Comparison of ENCODE assay signal across 23 cellular contexts in genomic region chr14:34863844-34864243, GRCh38. TPM values are rescaled to one million over a fixed set of nuclear protein-coding genes. Genes with fewer than 3 reads are reported as not detected.
DNase-seq lines count a peak whose midpoint lies in the region; ATAC-seq and TF ChIP-seq lines count a peak whose summit lies in the region.
"Had no signal": no experiment of that assay in that cellular context is flagged by ENCODE, and none has a peak within 500 bp of the region (broad histone marks: within the 10 kb centered on the region; RNA-seq: fewer than 3 reads in every experiment).

No MANE protein-coding gene starts in this region.

- H3K27me3 ChIP-seq in neutrophil, result no peaks in the 10 kb centered on the region
- H3K27me3 ChIP-seq: BE2C, BLaER1 had no signal

- H3K9me3 Mint-ChIP-seq in WTC11, result no peaks in the 10 kb centered on the region
- H3K9me3 Mint-ChIP-seq in activated CD4-positive, alpha-beta memory T cell treated with anti-CD3 and anti-CD28 coated beads for 36 hours, result no peaks in the 10 kb centered on the region
- H3K9me3 Mint-ChIP-seq: CD14-positive monocyte; CD4-positive, alpha-beta memory T cell; CD4-positive, CD25-positive, alpha-beta regulatory T cell had no signal

- no peak overlapping the region for H3K27ac Mint-ChIP-seq in WTC11
- no peak overlapping the region for H3K27ac Mint-ChIP-seq in activated CD4-positive, alpha-beta memory T cell treated with anti-CD3 and anti-CD28 coated beads for 36 hours
- H3K27ac Mint-ChIP-seq: CD8-positive, alpha-beta memory T cell had no signal

- no peak for DNase-seq in WTC11 (ENCODE audit: low spot score)
- no peak for DNase-seq in activated CD4-positive, alpha-beta memory T cell treated with anti-CD3 and anti-CD28 coated beads for 36 hours
- DNase-seq: 8988T; ACHN; BE2C; C1 segment of cervical spinal cord; CD4-positive, alpha-beta memory T cell; CD4-positive, CD25-positive, alpha-beta regulatory T cell; CD8-positive, alpha-beta memory T cell; COR-L47; DMS 273 treated with DMSO at 0.1 percent for 48 hours; DMS153; DMS53; DMS79; DND-41; EL; GDM1 had no signal

- H3K36me3 ChIP-seq in HEK293 (ENCODE audit: control insufficient read depth in 2 of 2, insufficient read depth in 1 of 2, low read length in 2 of 2) (peaks cover 43 to 46% of the 10 kb centered on the region in 2 experiments), neutrophil (peaks cover 36% of the 10 kb centered on the region)

- peaks cover under 1% of the 10 kb centered on the region for H3K36me3 Mint-ChIP-seq in WTC11
- peaks cover 23% of the 10 kb centered on the region for H3K36me3 Mint-ChIP-seq in activated CD4-positive, alpha-beta memory T cell treated with anti-CD3 and anti-CD28 coated beads for 36 hours

- H3K27ac ChIP-seq in HEK293 (ENCODE audit: extremely low read depth, low read depth, low read length), result no peak overlapping the region
- H3K27ac ChIP-seq in neutrophil, result peak overlapping the region; percentile 18
- H3K27ac ChIP-seq: BLaER1 had no signal

- H3K9me3 ChIP-seq in HEK293 (ENCODE audit: control insufficient read depth, insufficient read depth, low read depth, low read length) (no peaks in the 10 kb centered on the region), neutrophil (no peaks in the 10 kb centered on the region)
- H3K9me3 ChIP-seq: BE2C, BLaER1 had no signal

- ATAC-seq in WTC11, result no peak
- ATAC-seq in HG03521 (IDR thresholded peaks at IDR 0.05; ENCODE audit: unreplicated experiment), result no peak
- ATAC-seq: GM12878 had no signal

- H3K27me3 Mint-ChIP-seq in WTC11 (ENCODE audit: low read depth), result no peaks in the 10 kb centered on the region
- no peaks in the 10 kb centered on the region for H3K27me3 Mint-ChIP-seq in activated CD4-positive, alpha-beta memory T cell treated with anti-CD3 and anti-CD28 coated beads for 36 hours
- H3K27me3 Mint-ChIP-seq: CD4-positive, alpha-beta memory T cell; CD4-positive, CD25-positive, alpha-beta regulatory T cell had no signal

- TF ChIP-seq CTCF in HEK293 (tag by site-specific recombination; IDR thresholded peaks at IDR 0.05), result no peak
- no peak for TF ChIP-seq CTCF in WTC11 (IDR thresholded peaks at IDR 0.05)
- no peak for TF ChIP-seq CTCF in neutrophil (IDR thresholded peaks at IDR 0.05)

- H3K4me3 ChIP-seq in HEK293 (ENCODE audit: low read depth, low read length), result no peak overlapping the region
- no peak overlapping the region for H3K4me3 ChIP-seq in neutrophil (ENCODE audit: low read depth in 1 of 2, low read length in 1 of 2)
- H3K4me3 ChIP-seq: BLaER1, GM12878 had no signal

- CTCF ChIA-PET in HEK293 (lab: Yijun Ruan, JAX) (no interaction called here), WTC11 (lab: Charles Lee) (no interaction called here)
- CTCF ChIA-PET in activated CD4-positive, alpha-beta memory T cell treated with anti-CD3 and anti-CD28 coated beads for 36 hours (lab: Charles Lee), result no interaction called here

- POLR2A ChIA-PET in HEK293 (lab: Yijun Ruan, JAX) (no interaction called here), WTC11 (lab: Charles Lee) (interaction anchor here (0.8 kb wide), 1 partner anchor 11 kb away, joined by 3 read pairs; the partner anchor contains the start of gene BAZ1A)
- POLR2A ChIA-PET in activated CD4-positive, alpha-beta memory T cell treated with anti-CD3 and anti-CD28 coated beads for 36 hours (lab: Charles Lee), result interaction anchor here (0.6 kb wide), 1 partner anchor 12 kb away, joined by 3 read pairs; no protein-coding TSS in a partner anchor

- H3K4me3 Mint-ChIP-seq in WTC11, result no peak overlapping the region
- H3K4me3 Mint-ChIP-seq in activated CD4-positive, alpha-beta memory T cell treated with anti-CD3 and anti-CD28 coated beads for 36 hours, result no peak overlapping the region
- H3K4me3 Mint-ChIP-seq: CD14-positive monocyte; CD4-positive, alpha-beta memory T cell; CD4-positive, CD25-positive, alpha-beta regulatory T cell had no signal

- intact Hi-C loops in activated CD4-positive, alpha-beta memory T cell treated with anti-CD3 and anti-CD28 coated beads for 36 hours (cut with micrococcal nuclease), result no loop called here

- no peaks in the 10 kb centered on the region for H3K4me1 Mint-ChIP-seq in WTC11
- peaks cover 33% of the 10 kb centered on the region for H3K4me1 Mint-ChIP-seq in activated CD4-positive, alpha-beta memory T cell treated with anti-CD3 and anti-CD28 coated beads for 36 hours (ENCODE audit: low read depth)
- H3K4me1 Mint-ChIP-seq: CD14-positive monocyte had no signal

- no peaks in the 10 kb centered on the region for H3K4me1 ChIP-seq in HEK293 (ENCODE audit: control insufficient read depth, insufficient read depth, low read length)
- H3K4me1 ChIP-seq in neutrophil (ENCODE audit: control insufficient read depth in 1 of 2, insufficient read depth in 1 of 2, low read depth in 1 of 2, low read length in 1 of 2), result peaks cover 24% of the 10 kb centered on the region in 2 experiments

TF ChIP-seq in HEK293, 187 proteins besides CTCF, POLR2A, EP300 and RAD21:
- peak; percentile 64; the same call in 1 of the 2 replicates for TF ChIP-seq ZNF121 (tag by site-specific recombination; IDR thresholded peaks at IDR 0.05)
- no peak for TF ChIP-seq ZNF350 (tag by site-specific recombination; IDR thresholded peaks at IDR 0.05)

TF ChIP-seq in WTC11, 78 proteins besides CTCF, POLR2A, EP300 and RAD21:
- no peak for TF ChIP-seq NR2C2 (CRISPR knock-in tag; IDR thresholded peaks at IDR 0.05)
- peak; percentile 21; the same call in 1 of the 2 replicates for TF ChIP-seq ZNF121 (CRISPR knock-in tag; IDR thresholded peaks at IDR 0.05)

RNA-seq across cellular contexts. Expression of gene BAZ1A, which starts 11.3 kb away (rescaled TPM):
- 17.1 to 28.2 TPM (median 21.2 TPM) in 3 replicates for total RNA-seq in WTC11 (2021)
- 10 to 100 TPM; 67.8 to 68.0 TPM for total RNA-seq in activated CD4-positive, alpha-beta memory T cell treated with anti-CD3 and anti-CD28 coated beads for 36 hours

Comparison
In these comparisons a context has a peak if more than half of its experiments do, and no peak if none do; other contexts are left out.
1. Of the 8 proteins assayed by ChIP-seq in both HEK293 and WTC11: peak only in HEK293: none; only in WTC11: none; in both: ZNF121; in neither: 7.